1 cellular context compared by ENCODE assay signal in genomic region chr2:43130548-43130875, GRCh38.
TF ChIP-seq lines count a peak whose summit lies in the region.

No MANE protein-coding gene starts in this region.

TF ChIP-seq in HepG2, 621 proteins besides CTCF, POLR2A, EP300 and RAD21 (continued from another document):
- TF ChIP-seq ZBTB25 (CRISPR knock-in tag; IDR thresholded peaks at IDR 0.05), result no peak
- TF ChIP-seq MXD4 (CRISPR knock-in tag; IDR thresholded peaks at IDR 0.05), result no peak
- no peak for TF ChIP-seq RNF219 (CRISPR knock-in tag; IDR thresholded peaks at IDR 0.05)
- no peak for TF ChIP-seq AGO1 (IDR thresholded peaks at IDR 0.05; ENCODE audit: low read depth, low read length, poor library complexity, severe bottlenecking)
- no peak for TF ChIP-seq ZNF770 (CRISPR knock-in tag; IDR thresholded peaks at IDR 0.05)
- no peak for TF ChIP-seq ZNF17 (CRISPR knock-in tag; IDR thresholded peaks at IDR 0.05)
- no peak for TF ChIP-seq NR2F2 (IDR thresholded peaks at IDR 0.05; ENCODE audit: borderline replicate concordance, low read depth)
- no peak for TF ChIP-seq NFRKB (IDR thresholded peaks at IDR 0.05)
- no peak for TF ChIP-seq CREB3 (CRISPR knock-in tag; IDR thresholded peaks at IDR 0.05)
- TF ChIP-seq ZNF574 (CRISPR knock-in tag; IDR thresholded peaks at IDR 0.05), result no peak
- TF ChIP-seq SATB2 (CRISPR knock-in tag; IDR thresholded peaks at IDR 0.05), result no peak
- TF ChIP-seq KDM2A (CRISPR knock-in tag; IDR thresholded peaks at IDR 0.05; ENCODE audit: borderline replicate concordance, low read depth), result peak; percentile 3
- TF ChIP-seq CAMTA2 (CRISPR knock-in tag; IDR thresholded peaks at IDR 0.05; ENCODE audit: borderline replicate concordance), result no peak
- TF ChIP-seq ZNF230 (CRISPR knock-in tag; IDR thresholded peaks at IDR 0.05), result no peak
- 0 out of 2 replicates have a peak, but pooled peaks have one; percentile 13 for TF ChIP-seq ZNF768 (CRISPR knock-in tag; IDR thresholded peaks at IDR 0.05)
- no peak for TF ChIP-seq ELF3 (CRISPR knock-in tag; IDR thresholded peaks at IDR 0.05)
- no peak for TF ChIP-seq TOE1 (CRISPR knock-in tag; IDR thresholded peaks at IDR 0.05)
- TF ChIP-seq CSRNP1 (CRISPR knock-in tag; IDR thresholded peaks at IDR 0.05), result 0 out of 2 replicates have a peak, but pooled peaks have one; percentile 70
- no peak for TF ChIP-seq DBP (CRISPR knock-in tag; IDR thresholded peaks at IDR 0.05; ENCODE audit: not compliant biosample characterization)
- TF ChIP-seq ZEB1 (IDR thresholded peaks at IDR 0.05; ENCODE audit: insufficient replicate concordance, low read depth), result no peak
- TF ChIP-seq HINFP (CRISPR knock-in tag; IDR thresholded peaks at IDR 0.05; ENCODE audit: low read depth), result no peak; the same call in 1 of the 2 replicates
- no peak for TF ChIP-seq ZNF317 (CRISPR knock-in tag; IDR thresholded peaks at IDR 0.05)
- no peak for TF ChIP-seq NFAT5 (CRISPR knock-in tag; IDR thresholded peaks at IDR 0.05)
- no peak for TF ChIP-seq STAG1 (CRISPR knock-in tag; IDR thresholded peaks at IDR 0.05)
- TF ChIP-seq SNAPC5 (CRISPR knock-in tag; IDR thresholded peaks at IDR 0.05; ENCODE audit: borderline replicate concordance), result no peak
- TF ChIP-seq ZBTB26 (CRISPR knock-in tag; IDR thresholded peaks at IDR 0.05; ENCODE audit: borderline replicate concordance), result no peak
- TF ChIP-seq TAF1 (CRISPR knock-in tag; IDR thresholded peaks at IDR 0.05), result no peak
- no peak for TF ChIP-seq MAFK (conservative IDR thresholded peaks at IDR 0.05 in 1 of 2, IDR thresholded peaks at IDR 0.05 in 1 of 2; ENCODE audit: low read length in 2 of 2)
- 0 out of 2 replicates have a peak, but pooled peaks have one; percentile 47 for TF ChIP-seq SP4 (CRISPR knock-in tag; IDR thresholded peaks at IDR 0.05)
- TF ChIP-seq JARID2 (CRISPR knock-in tag; IDR thresholded peaks at IDR 0.05; ENCODE audit: insufficient replicate concordance), result no peak
- TF ChIP-seq ZSCAN5A (CRISPR knock-in tag; IDR thresholded peaks at IDR 0.05; ENCODE audit: borderline replicate concordance), result 0 out of 2 replicates have a peak, but pooled peaks have one; percentile 35
- TF ChIP-seq IKZF1 (IDR thresholded peaks at IDR 0.05), result no peak
- TF ChIP-seq ZNF777 (CRISPR knock-in tag; IDR thresholded peaks at IDR 0.05), result 0 out of 2 replicates have a peak, but pooled peaks have one; percentile 7
- TF ChIP-seq SIN3A (IDR thresholded peaks at IDR 0.05; ENCODE audit: borderline replicate concordance, low read depth, low read length), result no peak
- no peak for TF ChIP-seq CHD2 (IDR thresholded peaks at IDR 0.05; ENCODE audit: low read depth, low read length)
- TF ChIP-seq ZNF629 (CRISPR knock-in tag; conservative IDR thresholded peaks at IDR 0.05), result no peak
